1 cellular context compared by ENCODE assay signal in genomic region chr18:57447154-57447621, GRCh38.
A peak's percentile ranks its signal among the peaks of the same experiment; 100 is the strongest.
TF ChIP-seq lines count a peak whose summit lies in the region.

No MANE protein-coding gene starts in this region.

TF ChIP-seq in WTC11, 78 proteins besides CTCF, POLR2A, EP300 and RAD21 (continued from another document):
- TF ChIP-seq AR (CRISPR knock-in tag; IDR thresholded peaks at IDR 0.05) (no peak), GTF2I (CRISPR knock-in tag; conservative IDR thresholded peaks at IDR 0.05) (no peak), EMX1 (CRISPR knock-in tag; IDR thresholded peaks at IDR 0.05) (no peak), CBFB (CRISPR knock-in tag; IDR thresholded peaks at IDR 0.05; ENCODE audit: low read depth) (peak; percentile 65; the same call in 1 of the 2 replicates), ARID4B (CRISPR knock-in tag; IDR thresholded peaks at IDR 0.05; ENCODE audit: borderline replicate concordance) (peak; percentile 98), RELA (CRISPR knock-in tag; IDR thresholded peaks at IDR 0.05; ENCODE audit: borderline replicate concordance) (peak; percentile 86; the same call in 1 of the 2 replicates), SP1 (CRISPR knock-in tag; conservative IDR thresholded peaks at IDR 0.05) (peak; percentile 76), FOXJ3 (CRISPR knock-in tag; IDR thresholded peaks at IDR 0.05; ENCODE audit: borderline replicate concordance) (no peak), TCF7 (CRISPR knock-in tag; IDR thresholded peaks at IDR 0.05; ENCODE audit: low read depth) (peak; percentile 90; the same call in 1 of the 2 replicates), FOXP1 (CRISPR knock-in tag; IDR thresholded peaks at IDR 0.05; ENCODE audit: borderline replicate concordance) (peak; percentile 98), ATF1 (CRISPR knock-in tag; IDR thresholded peaks at IDR 0.05) (0 out of 2 replicates have a peak, but pooled peaks have one; percentile 75), ZNF512 (CRISPR knock-in tag; IDR thresholded peaks at IDR 0.05; ENCODE audit: borderline replicate concordance) (0 out of 2 replicates have a peak, but pooled peaks have one; percentile 68), ERG (CRISPR knock-in tag; IDR thresholded peaks at IDR 0.05) (no peak), TEAD4 (CRISPR knock-in tag; IDR thresholded peaks at IDR 0.05) (peak; percentile 84; the same call in 1 of the 2 replicates), ATF6 (CRISPR knock-in tag; IDR thresholded peaks at IDR 0.05) (no peak), NFE2L1 (CRISPR knock-in tag; IDR thresholded peaks at IDR 0.05) (peak; percentile 92), STAT6 (CRISPR knock-in tag; conservative IDR thresholded peaks at IDR 0.05; ENCODE audit: low read depth) (no peak), ESRRA (CRISPR knock-in tag; IDR thresholded peaks at IDR 0.05; ENCODE audit: borderline replicate concordance) (peak; percentile 82; the same call in 1 of the 2 replicates), ZNF263 (CRISPR knock-in tag; IDR thresholded peaks at IDR 0.05; ENCODE audit: low read depth) (peak; percentile 46; the same call in 1 of the 2 replicates), FOXP4 (CRISPR knock-in tag; IDR thresholded peaks at IDR 0.05) (peak; percentile 96), ATF3 (CRISPR knock-in tag; conservative IDR thresholded peaks at IDR 0.05) (no peak), PREB (CRISPR knock-in tag; IDR thresholded peaks at IDR 0.05; ENCODE audit: borderline replicate concordance) (peak; percentile 80; the same call in 1 of the 2 replicates)
